ENCODE assay signal across 15 cellular contexts in the genomic region with DNA sequence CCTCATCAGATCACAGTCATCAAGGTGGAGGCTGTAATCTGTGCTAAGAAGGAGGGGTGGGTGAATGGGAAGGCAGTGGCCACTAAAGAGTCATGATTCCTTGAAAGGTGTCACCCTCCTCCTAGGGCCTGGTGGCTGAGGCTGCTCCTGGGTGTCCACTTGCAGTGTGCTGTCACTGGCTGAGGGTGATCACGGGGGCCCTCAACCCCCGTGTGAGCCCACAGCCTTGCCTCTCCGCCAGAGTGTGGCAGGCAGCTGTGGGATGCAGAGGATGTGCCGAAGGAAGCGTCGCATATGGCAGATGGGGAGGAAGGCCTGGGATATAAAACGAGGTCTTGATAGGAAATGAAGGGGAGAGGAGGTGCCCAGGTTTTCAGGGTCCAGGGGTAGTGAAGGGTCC.
DNase-seq lines count a peak whose midpoint lies in the region; ATAC-seq and TF ChIP-seq lines count a peak whose summit lies in the region.
"Had no signal": no experiment of that assay in that cellular context is flagged by ENCODE, and none has a peak within 500 bp of the region (broad histone marks: within the 10 kb centered on the region; RNA-seq: fewer than 3 reads in every experiment).

No MANE protein-coding gene starts in this region.

- no peak overlapping the region for H4K8ac ChIP-seq in neuronal stem cell (ENCODE audit: low read depth, low read length)

- H3K27ac Mint-ChIP-seq in activated T-helper 17 cell treated with anti-CD3 and anti-CD28 coated beads, Interleukin-2, amount 50 U/mL, for 72 hours, result peak overlapping the region; percentile 31
- no peak overlapping the region for H3K27ac Mint-ChIP-seq in stimulated activated memory B cell treated with anti-CD40 and anti-IgM and Interleukin-4, amounts not matched to agents 10 μg/mL and 1 μg/mL and 100 μg/mL, for 72 hours
- H3K27ac Mint-ChIP-seq: B cell; CD8-positive, alpha-beta T cell; IgD-negative memory B cell had no signal

- H3K9me3 ChIP-seq in neuronal stem cell (replicated peaks in 1 of 2; ENCODE audit: control insufficient read depth in 2 of 2, insufficient read depth in 1 of 2, low read depth in 1 of 2, low read length in 2 of 2), result no peaks in the 10 kb centered on the region

- no CpG with 5 or more reads among the region's 7 CpGs for WGBS in neuronal stem cell (ENCODE audit: extremely low coverage in 2 of 2, insufficient read length in 2 of 2, insufficient replicate concordance in 1 of 2), 2 donors

- H3K4me3 ChIP-seq in neuronal stem cell (ENCODE audit: low read length in 2 of 2), result no peak overlapping the region

- no peak overlapping the region for H3K23ac ChIP-seq in neuronal stem cell (ENCODE audit: low read depth, low read length, poor library complexity)

- H3K14ac ChIP-seq in neuronal stem cell (ENCODE audit: low read length), result no peak overlapping the region

- H3K4me1 Mint-ChIP-seq in activated T-helper 17 cell treated with anti-CD3 and anti-CD28 coated beads, Interleukin-2, amount 50 U/mL, for 72 hours, result peaks cover 15% of the 10 kb centered on the region
- no peaks in the 10 kb centered on the region for H3K4me1 Mint-ChIP-seq in stimulated activated memory B cell treated with anti-CD40 and anti-IgM and Interleukin-4, amounts not matched to agents 10 μg/mL and 1 μg/mL and 100 μg/mL, for 72 hours
- H3K4me1 Mint-ChIP-seq: IgD-negative memory B cell had no signal

- no peak overlapping the region for H2BK120ac ChIP-seq in neuronal stem cell (ENCODE audit: low read depth, low read length)

- ATAC-seq in left cardiac atrium (no peak), GM18505 (IDR thresholded peaks at IDR 0.05; ENCODE audit: unreplicated experiment) (no peak)
- no peak for ATAC-seq in activated T-helper 17 cell treated with anti-CD3 and anti-CD28 coated beads, Interleukin-2, amount 50 U/mL, for 72 hours (replicated peaks)
- no peak for ATAC-seq in stimulated activated memory B cell treated with anti-CD40 and anti-IgM and Interleukin-4, amounts not matched to agents 10 μg/mL and 1 μg/mL and 100 μg/mL, for 72 hours
- ATAC-seq: CD8-positive, alpha-beta T cell had no signal

- no peak overlapping the region for H2BK5ac ChIP-seq in neuronal stem cell (ENCODE audit: low read length)

- no peaks in the 10 kb centered on the region for H3K36me3 ChIP-seq in neuronal stem cell (replicated peaks in 1 of 2; ENCODE audit: control insufficient read depth in 2 of 2, insufficient read depth in 2 of 2, low read length in 2 of 2)

- H2BK15ac ChIP-seq in neuronal stem cell (ENCODE audit: low read length), result no peak overlapping the region

- H2BK12ac ChIP-seq in neuronal stem cell (ENCODE audit: low read length), result no peak overlapping the region

- peak overlapping the region; percentile 27 for H3K4me3 Mint-ChIP-seq in activated T-helper 17 cell treated with anti-CD3 and anti-CD28 coated beads, Interleukin-2, amount 50 U/mL, for 72 hours
- no peak overlapping the region for H3K4me3 Mint-ChIP-seq in stimulated activated memory B cell treated with anti-CD40 and anti-IgM and Interleukin-4, amounts not matched to agents 10 μg/mL and 1 μg/mL and 100 μg/mL, for 72 hours
- H3K4me3 Mint-ChIP-seq: B cell; CD8-positive, alpha-beta T cell; H9; IgD-negative memory B cell had no signal

- H3K79me1 ChIP-seq in neuronal stem cell (ENCODE audit: low read depth, low read length), result no peaks in the 10 kb centered on the region

- no peak for TF ChIP-seq POLR2A in GM18505 (IDR thresholded peaks at IDR 0.05; ENCODE audit: borderline replicate concordance, extremely low read depth, insufficient read depth, insufficient read length)

- H2AFZ ChIP-seq in neuronal stem cell (ENCODE audit: low read length), result no peak overlapping the region

- peaks cover 13% of the 10 kb centered on the region for H3K27me3 Mint-ChIP-seq in activated T-helper 17 cell treated with anti-CD3 and anti-CD28 coated beads, Interleukin-2, amount 50 U/mL, for 72 hours
- H3K27me3 Mint-ChIP-seq in stimulated activated memory B cell treated with anti-CD40 and anti-IgM and Interleukin-4, amounts not matched to agents 10 μg/mL and 1 μg/mL and 100 μg/mL, for 72 hours, result peaks cover 19% of the 10 kb centered on the region

- peak overlapping the region; percentile 50 for H3K18ac ChIP-seq in neuronal stem cell (ENCODE audit: low read length)

- H3K4ac ChIP-seq in neuronal stem cell (ENCODE audit: low read length), result no peak overlapping the region

- intact Hi-C loops in cardiac septum (cut with DNase I), result no loop called here
- intact Hi-C loops in left cardiac atrium (cut with DNase I), result no loop called here

- H3K9ac ChIP-seq in neuronal stem cell (ENCODE audit: low read depth, low read length, poor library complexity), result no peak overlapping the region

- H3K27ac ChIP-seq in neuronal stem cell (replicated peaks; ENCODE audit: low read length), result no peak overlapping the region

- H3K9me3 Mint-ChIP-seq in activated T-helper 17 cell treated with anti-CD3 and anti-CD28 coated beads, Interleukin-2, amount 50 U/mL, for 72 hours, result peaks cover 3% of the 10 kb centered on the region
- no peaks in the 10 kb centered on the region for H3K9me3 Mint-ChIP-seq in stimulated activated memory B cell treated with anti-CD40 and anti-IgM and Interleukin-4, amounts not matched to agents 10 μg/mL and 1 μg/mL and 100 μg/mL, for 72 hours

- peaks cover 0 to 10% of the 10 kb centered on the region in 2 donors for H3K4me1 ChIP-seq in neuronal stem cell (ENCODE audit: control insufficient read depth in 2 of 2, insufficient read depth in 1 of 2, low read depth in 1 of 2, low read length in 2 of 2)

- H2AK5ac ChIP-seq in neuronal stem cell (ENCODE audit: low read depth, low read length), result no peak overlapping the region

- DNase-seq in cardiac septum (ENCODE audit: low spot score) (peak; percentile 67), left cardiac atrium (no peak), neuronal stem cell (ENCODE audit: low spot score) (no peak), dedifferentiated amniotic fluid mesenchymal stem cell (ENCODE audit: extremely low spot score) (no peak)
- DNase-seq: CD8-positive, alpha-beta T cell; DMS79 treated with DMSO at 0.1 percent for 48 hours; H9; NCI-H187; NCI-H526 treated with DMSO at 0.1 percent for 48 hours; SIG-M5 had no signal

- no peaks in the 10 kb centered on the region for H3K27me3 ChIP-seq in neuronal stem cell (ENCODE audit: control insufficient read depth in 3 of 3, insufficient read depth in 3 of 3, low read depth in 1 of 3, low read length in 3 of 3)

- H4K91ac ChIP-seq in neuronal stem cell (ENCODE audit: low read depth, low read length, poor library complexity), result no peak overlapping the region

- H3K4me2 ChIP-seq in neuronal stem cell (ENCODE audit: insufficient read depth, low read length, poor library complexity, severe bottlenecking), result no peak overlapping the region

- H3K36me3 Mint-ChIP-seq in activated T-helper 17 cell treated with anti-CD3 and anti-CD28 coated beads, Interleukin-2, amount 50 U/mL, for 72 hours (ENCODE audit: low read depth), result no peaks in the 10 kb centered on the region
- H3K36me3 Mint-ChIP-seq in stimulated activated memory B cell treated with anti-CD40 and anti-IgM and Interleukin-4, amounts not matched to agents 10 μg/mL and 1 μg/mL and 100 μg/mL, for 72 hours, result no peaks in the 10 kb centered on the region
- H3K36me3 Mint-ChIP-seq: CD8-positive, alpha-beta T cell; IgD-negative memory B cell had no signal
